Comparison of ENCODE assay signal across 7 cellular contexts in genomic region chr1:38530957-38531356, GRCh38.
"Had no signal": no experiment of that assay in that cellular context is flagged by ENCODE, and none has a peak within 500 bp of the region (broad histone marks: within the 10 kb centered on the region; RNA-seq: fewer than 3 reads in every experiment).

No MANE protein-coding gene starts in this region.

- DNase-seq: GDM1, GF-D8 had no signal

- ATAC-seq: GM12878 had no signal

- H3K4me3 ChIP-seq: GM12878 had no signal

- FAIRE-seq: G401.6, GM12878, GM12892, GM18507, GM19239 had no signal
